In genomic region chr5:6759401-6759800, GRCh38 we compare ENCODE assay signal across 13 cellular contexts. TPM values are rescaled to one million over a fixed set of nuclear protein-coding genes. Genes with fewer than 3 reads are reported as not detected.
DNase-seq lines count a peak whose midpoint lies in the region; ATAC-seq and TF ChIP-seq lines count a peak whose summit lies in the region.
"Had no signal": no experiment of that assay in that cellular context is flagged by ENCODE, and none has a peak within 500 bp of the region (broad histone marks: within the 10 kb centered on the region; RNA-seq: fewer than 3 reads in every experiment).

No MANE protein-coding gene starts in this region.

- no peak for ATAC-seq in HG02571 (IDR thresholded peaks at IDR 0.05; ENCODE audit: unreplicated experiment)

- DNase-seq in A172 (ENCODE audit: low spot score): peak; percentile 55
- DNase-seq in H7: peak; percentile 70
- DNase-seq in SW480 (ENCODE audit: low spot score): peak; percentile 12
- DNase-seq in kidney epithelial cell (ENCODE audit: low read depth): peak; percentile 80
- DNase-seq in GM19238 (ENCODE audit: insufficient read length, low spot score): no peak
- no peak for DNase-seq in NCI-H82 treated with DMSO at 0.1 percent for 48 hours (lab: John Stamatoyannopoulos, UW; ENCODE audit: unreplicated experiment)
- DNase-seq in NCI-H2107 treated with DMSO at 0.1 percent for 48 hours (lab: John Stamatoyannopoulos, UW; ENCODE audit: unreplicated experiment): no peak
- DNase-seq: activated B cell treated with CpG ODN at 0.5 μM for 24 hours; NCI-H146; RPMI8226; stimulated activated CD4-positive, alpha-beta T cell treated with anti-CD3 and anti-CD28 coated beads, Interleukin-4, amount 100 ng/mL, for 4 hours had no signal

- no peak overlapping the region for H3K4me3 ChIP-seq in H7 (ENCODE audit: insufficient read depth, low read depth, low read length)
- no peak overlapping the region for H3K4me3 ChIP-seq in kidney epithelial cell (ENCODE audit: low read depth, low read length)
- H3K4me3 ChIP-seq: BLaER1 had no signal

- H3K36me3 ChIP-seq in H7 (replicated peaks; ENCODE audit: control insufficient read depth, insufficient read depth, low read length) (peaks cover 5% of the 10 kb centered on the region), kidney epithelial cell (ENCODE audit: control insufficient read depth, insufficient read depth, low read length) (peaks cover 1% of the 10 kb centered on the region)

- no peaks in the 10 kb centered on the region for H3K27me3 ChIP-seq in H7 (ENCODE audit: control insufficient read depth, insufficient read depth, low read length)
- H3K27me3 ChIP-seq in kidney epithelial cell (ENCODE audit: control insufficient read depth, insufficient read depth, low read length): no peaks in the 10 kb centered on the region
- H3K27me3 ChIP-seq: BLaER1 had no signal

- TF ChIP-seq CTCF in kidney epithelial cell (IDR thresholded peaks at IDR 0.05; ENCODE audit: insufficient read depth, low read length, poor library complexity, severe bottlenecking): no peak

RNA-seq across cellular contexts. Expression of gene TENT4A, which starts 46.2 kb away (rescaled TPM):
- total RNA-seq in A172 (2014; rRNA removed; shearing (Covaris generic)): 7.6 and 7.8 TPM in 2 replicates
- total RNA-seq in H7 (2014; rRNA removed; shearing (Covaris generic)): 10.2 and 12.7 TPM in 2 replicates
- 11.5 and 12.0 TPM in 2 replicates for total RNA-seq in kidney epithelial cell

Comparison
In these comparisons a context has a peak if more than half of its experiments do, and no peak if none do; other contexts are left out.
1. DNase-seq: peak in A172 (single experiment), H7 (single experiment), SW480 (single experiment) and kidney epithelial cell (single experiment); none in GM19238 (single experiment), NCI-H82 treated with DMSO at 0.1 percent for 48 hours (single experiment) and NCI-H2107 treated with DMSO at 0.1 percent for 48 hours (single experiment).